26 cellular contexts compared by ENCODE assay signal in genomic region chr3:133759740-133760069, GRCh38. TPM values are rescaled to one million over a fixed set of nuclear protein-coding genes. Genes with fewer than 3 reads are reported as not detected.
DNase-seq lines count a peak whose midpoint lies in the region; ATAC-seq and TF ChIP-seq lines count a peak whose summit lies in the region.
"Had no signal": no experiment of that assay in that cellular context is flagged by ENCODE, and none has a peak within 500 bp of the region (broad histone marks: within the 10 kb centered on the region; RNA-seq: fewer than 3 reads in every experiment).

No MANE protein-coding gene starts in this region.

- H3K27ac Mint-ChIP-seq in GM23338: no peak overlapping the region
- H3K27ac Mint-ChIP-seq: CD14-positive monocyte; CD4-positive, alpha-beta memory T cell; CD4-positive, CD25-positive, alpha-beta regulatory T cell; CD8-positive, alpha-beta memory T cell had no signal

- H3K9ac ChIP-seq in NT2/D1 (ENCODE audit: insufficient read length, low read depth) (peak overlapping the region; percentile 34), PC-3 (ENCODE audit: low read length) (no peak overlapping the region)
- H3K9ac ChIP-seq: BLaER1 had no signal

- H3K79me2 ChIP-seq in GM23338 (replicated peaks; ENCODE audit: insufficient read depth) (no peaks in the 10 kb centered on the region), PC-3 (ENCODE audit: low read length) (no peaks in the 10 kb centered on the region)

- H3K27ac ChIP-seq in GM23338 (ENCODE audit: low read depth) (no peak overlapping the region), left lung (no peak overlapping the region), PC-3 (ENCODE audit: low read length) (no peak overlapping the region)
- H3K27ac ChIP-seq: BLaER1 had no signal

- no peaks in the 10 kb centered on the region for H3K9me3 Mint-ChIP-seq in GM23338
- H3K9me3 Mint-ChIP-seq: CD4-positive, alpha-beta memory T cell; CD4-positive, CD25-positive, alpha-beta regulatory T cell; CD8-positive, alpha-beta memory T cell had no signal

- H3K27me3 ChIP-seq in GM23338 (ENCODE audit: insufficient read depth) (no peaks in the 10 kb centered on the region), NT2/D1 (ENCODE audit: insufficient read depth, insufficient read length) (peaks cover 2% of the 10 kb centered on the region), left lung (no peaks in the 10 kb centered on the region), PC-3 (ENCODE audit: low read length) (no peaks in the 10 kb centered on the region)
- H3K27me3 ChIP-seq: BLaER1 had no signal

- TF ChIP-seq CTCF in GM23338 (conservative IDR thresholded peaks at IDR 0.05; ENCODE audit: low read depth in 2 of 2) (no peak), left lung (IDR thresholded peaks at IDR 0.05) (no peak), PC-3 (conservative IDR thresholded peaks at IDR 0.05; ENCODE audit: low read depth, low read length) (no peak)

- CTCF ChIA-PET in PC-3 (lab: Charles Lee): no interaction called here

- peaks cover 7% of the 10 kb centered on the region; the same call in 1 of the 2 replicates for H3K4me1 ChIP-seq in GM23338 (ENCODE audit: insufficient read depth)
- peaks cover 13% of the 10 kb centered on the region for H3K4me1 ChIP-seq in NT2/D1 (ENCODE audit: insufficient read depth, insufficient read length)
- H3K4me1 ChIP-seq in left lung: no peaks in the 10 kb centered on the region
- H3K4me1 ChIP-seq in PC-3 (ENCODE audit: insufficient read depth, low read length): no peaks in the 10 kb centered on the region
- H3K4me1 ChIP-seq: BE2C, BLaER1 had no signal

- H4K20me1 ChIP-seq in GM23338 (replicated peaks; ENCODE audit: insufficient read depth): no peaks in the 10 kb centered on the region
- no peaks in the 10 kb centered on the region for H4K20me1 ChIP-seq in PC-3 (ENCODE audit: low read length)
- H4K20me1 ChIP-seq: BLaER1 had no signal

- no TSS peak for BruUV-seq in PC-3 (replicated peaks; lab: Mats Ljungman, UMichigan)

- POLR2A ChIA-PET in PC-3 (lab: Charles Lee; ENCODE audit: unreplicated experiment): no interaction called here

- H3K9me3 ChIP-seq in NT2/D1 (ENCODE audit: insufficient read depth, low read length) (no peaks in the 10 kb centered on the region), left lung (no peaks in the 10 kb centered on the region), PC-3 (ENCODE audit: low read length) (no peaks in the 10 kb centered on the region)
- H3K9me3 ChIP-seq: BE2C, BLaER1 had no signal

- H3K4me2 ChIP-seq in GM23338: no peak overlapping the region
- no peak overlapping the region for H3K4me2 ChIP-seq in PC-3 (ENCODE audit: low read length)
- H3K4me2 ChIP-seq: BLaER1 had no signal

- DNase-seq in GM23338 (ENCODE audit: low spot score) (no peak), NT2/D1 (ENCODE audit: low read depth, low spot score) (no peak), amniotic epithelial cell (ENCODE audit: low read depth) (peak; percentile 29), NCI-H1105 treated with DMSO at 0.1 percent for 48 hours (lab: John Stamatoyannopoulos, UW) (no peak), left lung (no peak), PC-3 (no peak)
- DNase-seq: 8988T; ACHN; BE2C; C1 segment of cervical spinal cord; CD4-positive, alpha-beta memory T cell; CD4-positive, CD25-positive, alpha-beta regulatory T cell; CD8-positive, alpha-beta memory T cell; COR-L47; DMS 273 treated with DMSO at 0.1 percent for 48 hours; DMS153; DMS53; DMS79; DND-41; EL; GDM1 had no signal

- ATAC-seq in GM23338 (no peak), left lung (no peak), PC-3 (no peak)
- ATAC-seq: GM12878 had no signal

- H3K4me1 Mint-ChIP-seq in GM23338: peaks cover 18% of the 10 kb centered on the region
- H3K4me1 Mint-ChIP-seq: CD4-positive, alpha-beta memory T cell; CD4-positive, CD25-positive, alpha-beta regulatory T cell; CD8-positive, alpha-beta memory T cell had no signal

- H3F3A ChIP-seq in GM23338 (replicated peaks; ENCODE audit: low read depth): no peaks in the 10 kb centered on the region
- H3F3A ChIP-seq in PC-3 (ENCODE audit: low read length, unreplicated experiment): no peaks in the 10 kb centered on the region

- H3K36me3 ChIP-seq in GM23338 (ENCODE audit: insufficient read depth) (no peaks in the 10 kb centered on the region), NT2/D1 (ENCODE audit: insufficient read depth, insufficient read length, low read length) (no peaks in the 10 kb centered on the region), left lung (no peaks in the 10 kb centered on the region), PC-3 (ENCODE audit: low read depth, low read length) (no peaks in the 10 kb centered on the region)
- H3K36me3 ChIP-seq: BE2C, BLaER1 had no signal

- H3K36me3 Mint-ChIP-seq in GM23338 (ENCODE audit: low read depth): no peaks in the 10 kb centered on the region
- H3K36me3 Mint-ChIP-seq: CD14-positive monocyte; CD4-positive, alpha-beta memory T cell; CD4-positive, CD25-positive, alpha-beta regulatory T cell; CD8-positive, alpha-beta memory T cell had no signal

- H3K9me2 ChIP-seq in GM23338 (ENCODE audit: insufficient read depth) (0 out of 2 replicates have a peak, but pooled peaks cover 5% of the 10 kb centered on the region), PC-3 (replicated peaks; ENCODE audit: low read length) (no peaks in the 10 kb centered on the region)

- no peak overlapping the region for H3K4me3 ChIP-seq in GM23338
- H3K4me3 ChIP-seq in NT2/D1 (ENCODE audit: insufficient read length, low read depth): no peak overlapping the region
- no peak overlapping the region for H3K4me3 ChIP-seq in left lung
- H3K4me3 ChIP-seq in PC-3 (ENCODE audit: low read length): no peak overlapping the region
- H3K4me3 ChIP-seq: BLaER1, GM12878 had no signal

- no peak overlapping the region for H3K4me3 Mint-ChIP-seq in GM23338
- H3K4me3 Mint-ChIP-seq: CD14-positive monocyte; CD4-positive, alpha-beta memory T cell; CD4-positive, CD25-positive, alpha-beta regulatory T cell; CD8-positive, alpha-beta memory T cell had no signal

- peak overlapping the region; percentile 78; the same call in 1 of the 2 replicates for H2AFZ ChIP-seq in GM23338
- no peak overlapping the region for H2AFZ ChIP-seq in PC-3 (ENCODE audit: low read length)

- H3K27me3 Mint-ChIP-seq in GM23338 (ENCODE audit: insufficient read depth, low read depth, poor library complexity): peaks cover 6% of the 10 kb centered on the region

- intact Hi-C loops in left lung (cut with DNase I): no loop called here
- intact Hi-C loops in PC-3 (cut with micrococcal nuclease): no loop called here

TF ChIP-seq in GM23338, 12 proteins besides CTCF, POLR2A, EP300 and RAD21 (continues in another document):
- TF ChIP-seq EZH2phosphoT487 (IDR thresholded peaks at IDR 0.05; ENCODE audit: unreplicated experiment) (no peak), JUNB (IDR thresholded peaks at IDR 0.05; ENCODE audit: unreplicated experiment) (no peak), ETS1 (IDR thresholded peaks at IDR 0.05) (no peak), CREB1 (CRISPR knock-in tag; IDR thresholded peaks at IDR 0.05; ENCODE audit: low read depth) (no peak)

RNA-seq across cellular contexts. Expression of gene TF, which starts 13.5 kb away (rescaled TPM):
- total RNA-seq in GM23338 (2014; rRNA removed; shearing (Covaris generic)): 0.76 and 2.9 TPM in 2 replicates
- polyA plus RNA-seq in GM23338 (2016; fragmentation: Nextera tagmentation; extraction: Ambion mirVana): 0.03 and 0.16 TPM in 2 replicates
- 1 to 10 TPM; 2.1 to 3.5 TPM for total RNA-seq in left lung
- not detected in 2 replicates for total RNA-seq in PC-3 (2014; rRNA removed)
- total RNA-seq: Daoy, G401 had no signal
- polyA plus RNA-seq: CD14-positive monocyte; CD4-positive, alpha-beta memory T cell; CD4-positive, CD25-positive, alpha-beta regulatory T cell; CD8-positive, alpha-beta memory T cell had no signal

RNA-seq across cellular contexts. Expression of gene SRPRB, which starts 45.9 kb away (rescaled TPM):
- total RNA-seq in GM23338 (2014; rRNA removed; shearing (Covaris generic)): 25.3 and 25.6 TPM in 2 replicates
- polyA plus RNA-seq in GM23338 (2016; fragmentation: Nextera tagmentation; extraction: Ambion mirVana): 25.8 and 36.0 TPM in 2 replicates
- total RNA-seq in left lung (100 to 1,000 TPM in 1 of 2 donors, 10 to 100 TPM in 1; 68.7 to 117 TPM), PC-3 (2014; rRNA removed) (41.1 and 43.4 TPM in 2 replicates)
